Comparison of ENCODE assay signal across 17 cellular contexts in genomic region chr6:142323377-142323776, GRCh38. TPM values are rescaled to one million over a fixed set of nuclear protein-coding genes. Genes with fewer than 3 reads are reported as not detected.
DNase-seq lines count a peak whose midpoint lies in the region; ATAC-seq and TF ChIP-seq lines count a peak whose summit lies in the region.
"Had no signal": no experiment of that assay in that cellular context is flagged by ENCODE, and none has a peak within 500 bp of the region (broad histone marks: within the 10 kb centered on the region; RNA-seq: fewer than 3 reads in every experiment).

No MANE protein-coding gene starts in this region.

- H3K27ac Mint-ChIP-seq in activated CD4-positive, alpha-beta T cell treated with anti-CD3 and anti-CD28 coated beads, Interleukin-2, amount 10 ng/mL, durations not matched to agents 24 days and 14 days: no peak overlapping the region
- H3K27ac Mint-ChIP-seq: activated CD4-positive, alpha-beta T cell treated with anti-CD3 and anti-CD28 coated beads, Interleukin-2, amount 10 ng/mL, durations not matched to agents 7 days and 5 days; natural killer cell; stimulated activated naive CD8-positive, alpha-beta T cell treated with anti-CD3 and anti-CD28 coated beads, Interleukin-15, amount 100 ng/mL, for 72 hours had no signal

- peaks cover 15% of the 10 kb centered on the region; the same call in 1 of the 2 replicates for H3K36me3 ChIP-seq in RWPE2 (ENCODE audit: low read depth)
- no peaks in the 10 kb centered on the region for H3K36me3 ChIP-seq in left lung
- no peaks in the 10 kb centered on the region for H3K36me3 ChIP-seq in adrenal gland (replicated peaks in 1 of 2)
- H3K36me3 ChIP-seq: BLaER1 treated with 17β-estradiol and CSF1 and Interleukin-3, amounts not matched to agents 10 nM and 100 nM; gastrocnemius medialis had no signal

- no peak overlapping the region for H3K4me3 ChIP-seq in RWPE2 (ENCODE audit: severe bottlenecking)
- no peak overlapping the region for H3K4me3 ChIP-seq in left lung
- H3K4me3 ChIP-seq in adrenal gland: no peak overlapping the region
- H3K4me3 ChIP-seq: BLaER1 treated with 17β-estradiol and CSF1 and Interleukin-3, amounts not matched to agents 10 nM and 100 nM; gastrocnemius medialis had no signal

- H3K4me3 Mint-ChIP-seq in activated CD4-positive, alpha-beta T cell treated with anti-CD3 and anti-CD28 coated beads, Interleukin-2, amount 10 ng/mL, durations not matched to agents 24 days and 14 days: no peak overlapping the region
- H3K4me3 Mint-ChIP-seq: activated CD4-positive, alpha-beta T cell treated with anti-CD3 and anti-CD28 coated beads, Interleukin-2, amount 10 ng/mL, durations not matched to agents 7 days and 5 days; natural killer cell; stimulated activated naive CD8-positive, alpha-beta T cell treated with anti-CD3 and anti-CD28 coated beads, Interleukin-15, amount 100 ng/mL, for 72 hours had no signal

- DNase-seq in DMS79 (lab: John Stamatoyannopoulos, UW) (peak; percentile 46), NCI-H1417 (lab: John Stamatoyannopoulos, UW) (peak; percentile 57 to 89 (median 88)), RWPE2 (ENCODE audit: low spot score) (no peak), left lung (no peak), H4 (ENCODE audit: low spot score) (no peak), AG08396 (ENCODE audit: low spot score) (no peak), adrenal gland (no peak)
- no peak for DNase-seq in activated CD4-positive, alpha-beta T cell treated with anti-CD3 and anti-CD28 coated beads, Interleukin-2, amount 10 ng/mL, durations not matched to agents 24 days and 14 days
- DNase-seq: activated CD4-positive, alpha-beta T cell treated with anti-CD3 and anti-CD28 coated beads, Interleukin-2, amount 10 ng/mL, durations not matched to agents 7 days and 5 days; aorta; gastrocnemius medialis; GF-D8; natural killer cell; NCI-H1694; stimulated activated naive CD8-positive, alpha-beta T cell treated with anti-CD3 and anti-CD28 coated beads, Interleukin-15, amount 100 ng/mL, for 72 hours had no signal

- H3K36me3 Mint-ChIP-seq in activated CD4-positive, alpha-beta T cell treated with anti-CD3 and anti-CD28 coated beads, Interleukin-2, amount 10 ng/mL, durations not matched to agents 24 days and 14 days (ENCODE audit: low read depth): no peaks in the 10 kb centered on the region
- H3K36me3 Mint-ChIP-seq: natural killer cell had no signal

- intact Hi-C loops in left lung (cut with DNase I): no loop called here
- intact Hi-C loops in adrenal gland (cut with DNase I): no loop called here
- intact Hi-C loops in activated CD4-positive, alpha-beta T cell treated with anti-CD3 and anti-CD28 coated beads, Interleukin-2, amount 10 ng/mL, durations not matched to agents 24 days and 14 days (cut with micrococcal nuclease): no loop called here

- peaks cover 13% of the 10 kb centered on the region for H3K27me3 Mint-ChIP-seq in activated CD4-positive, alpha-beta T cell treated with anti-CD3 and anti-CD28 coated beads, Interleukin-2, amount 10 ng/mL, durations not matched to agents 24 days and 14 days
- H3K27me3 Mint-ChIP-seq: stimulated activated naive CD8-positive, alpha-beta T cell treated with anti-CD3 and anti-CD28 coated beads, Interleukin-15, amount 100 ng/mL, for 72 hours had no signal

- H3K9me3 ChIP-seq in RWPE2 (ENCODE audit: severe bottlenecking): no peaks in the 10 kb centered on the region
- no peaks in the 10 kb centered on the region for H3K9me3 ChIP-seq in left lung
- H3K9me3 ChIP-seq in adrenal gland (replicated peaks in 1 of 3): no peaks in the 10 kb centered on the region
- H3K9me3 ChIP-seq: BLaER1 treated with 17β-estradiol and CSF1 and Interleukin-3, amounts not matched to agents 10 nM and 100 nM; gastrocnemius medialis had no signal

- WGBS in adrenal gland, 4 donors: 81 to 88% (median 85%) methylated on average over 6 of the region's 6 CpGs

- TF ChIP-seq POLR2A in adrenal gland (IDR thresholded peaks at IDR 0.05): no peak

- ATAC-seq in RWPE2 (ENCODE audit: low read depth) (peak; percentile 96), left lung (peak; percentile 74)
- ATAC-seq: gastrocnemius medialis; natural killer cell; stimulated activated naive CD8-positive, alpha-beta T cell treated with anti-CD3 and anti-CD28 coated beads, Interleukin-15, amount 100 ng/mL, for 72 hours had no signal

- TF ChIP-seq CTCF in RWPE2 (IDR thresholded peaks at IDR 0.05; ENCODE audit: poor library complexity, severe bottlenecking) (no peak), left lung (IDR thresholded peaks at IDR 0.05) (no peak), adrenal gland (IDR thresholded peaks at IDR 0.05) (no peak)

- no peaks in the 10 kb centered on the region for H3K4me1 Mint-ChIP-seq in activated CD4-positive, alpha-beta T cell treated with anti-CD3 and anti-CD28 coated beads, Interleukin-2, amount 10 ng/mL, durations not matched to agents 24 days and 14 days
- H3K4me1 Mint-ChIP-seq: activated CD4-positive, alpha-beta T cell treated with anti-CD3 and anti-CD28 coated beads, Interleukin-2, amount 10 ng/mL, durations not matched to agents 7 days and 5 days; natural killer cell; stimulated activated naive CD8-positive, alpha-beta T cell treated with anti-CD3 and anti-CD28 coated beads, Interleukin-15, amount 100 ng/mL, for 72 hours had no signal

- peaks cover 68% of the 10 kb centered on the region for H3K4me1 ChIP-seq in RWPE2 (ENCODE audit: insufficient read depth, poor library complexity, severe bottlenecking)
- H3K4me1 ChIP-seq in left lung: no peaks in the 10 kb centered on the region
- no peaks in the 10 kb centered on the region for H3K4me1 ChIP-seq in adrenal gland (replicated peaks in 1 of 2)
- H3K4me1 ChIP-seq: gastrocnemius medialis had no signal

- peak overlapping the region; percentile 89 for H3K27ac ChIP-seq in RWPE2 (ENCODE audit: poor library complexity, severe bottlenecking)
- H3K27ac ChIP-seq in left lung: no peak overlapping the region
- no peak overlapping the region for H3K27ac ChIP-seq in adrenal gland
- H3K27ac ChIP-seq: BLaER1 treated with 17β-estradiol and CSF1 and Interleukin-3, amounts not matched to agents 10 nM and 100 nM; gastrocnemius medialis had no signal

- H3K27me3 ChIP-seq in RWPE2 (ENCODE audit: insufficient read depth, poor library complexity, severe bottlenecking) (no peaks in the 10 kb centered on the region), left lung (no peaks in the 10 kb centered on the region), adrenal gland (no peaks in the 10 kb centered on the region)
- H3K27me3 ChIP-seq: BLaER1 treated with 17β-estradiol and CSF1 and Interleukin-3, amounts not matched to agents 10 nM and 100 nM; gastrocnemius medialis had no signal

- no peaks in the 10 kb centered on the region for H3K9me3 Mint-ChIP-seq in activated CD4-positive, alpha-beta T cell treated with anti-CD3 and anti-CD28 coated beads, Interleukin-2, amount 10 ng/mL, durations not matched to agents 24 days and 14 days
- H3K9me3 Mint-ChIP-seq: activated CD4-positive, alpha-beta T cell treated with anti-CD3 and anti-CD28 coated beads, Interleukin-2, amount 10 ng/mL, durations not matched to agents 7 days and 5 days; natural killer cell; stimulated activated naive CD8-positive, alpha-beta T cell treated with anti-CD3 and anti-CD28 coated beads, Interleukin-15, amount 100 ng/mL, for 72 hours had no signal

RNA-seq across cellular contexts. Expression of gene ADGRG6, which starts 21.6 kb away (rescaled TPM):
- total RNA-seq in left lung: 10 to 100 TPM; 34.2 to 48.7 TPM
- 0.49 and 0.68 TPM in 2 replicates for total RNA-seq in H4 (2014; rRNA removed; shearing (Covaris generic))
- total RNA-seq in adrenal gland: 10 to 100 TPM in 2 of 8 donors, 1 to 10 TPM in 6; 3.7 to 24.6 (median 7.1) TPM
- polyA plus RNA-seq in adrenal gland: 1 to 10 TPM in 2 of 3 donors, under 1 TPM in 1; 0.72 to 2.0 (median 1.0) TPM
- not detected in 2 replicates for total RNA-seq in activated CD4-positive, alpha-beta T cell treated with anti-CD3 and anti-CD28 coated beads, Interleukin-2, amount 10 ng/mL, durations not matched to agents 24 days and 14 days
- total RNA-seq: T-helper 2 cell treated with Interferon-gamma antibody and Interleukin-4, amounts not matched to agents 100 ng/mL and 5 ng/mL, for 36 hours had no signal

Comparison
In these comparisons a context has a peak if more than half of its experiments do, and no peak if none do; other contexts are left out.
1. DNase-seq: peak in DMS79 (single experiment) and NCI-H1417 (3 of 3); none in RWPE2 (single experiment), left lung (0 of 2), H4 (single experiment), AG08396 (single experiment), adrenal gland (0 of 7) and activated CD4-positive, alpha-beta T cell treated with anti-CD3 and anti-CD28 coated beads, Interleukin-2, amount 10 ng/mL, durations not matched to agents 24 days and 14 days (single experiment).